Comparison of ENCODE assay signal across 30 cellular contexts in the genomic region with DNA sequence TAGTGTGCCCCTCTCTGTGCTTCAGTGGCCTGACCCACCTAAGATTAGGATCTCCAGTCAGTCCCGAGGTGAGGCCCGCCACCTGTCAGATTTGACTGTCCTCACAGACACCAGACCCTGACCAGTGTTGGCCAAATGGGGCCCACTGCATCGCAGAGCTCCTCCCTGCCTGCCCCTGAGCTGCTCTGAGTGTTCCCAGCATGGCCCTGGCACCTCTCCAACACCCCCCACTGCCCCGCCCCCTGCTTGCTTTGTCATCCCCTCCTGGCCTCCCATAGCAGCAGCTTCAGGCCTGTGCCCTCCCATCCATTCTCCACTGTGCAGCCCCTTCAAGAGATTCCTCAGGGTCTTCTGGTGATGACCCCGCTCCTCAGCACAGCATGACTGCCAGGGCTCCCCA.
A peak's percentile ranks its signal among the peaks of the same experiment; 100 is the strongest.
DNase-seq lines count a peak whose midpoint lies in the region; ATAC-seq and TF ChIP-seq lines count a peak whose summit lies in the region.
"Had no signal": no experiment of that assay in that cellular context is flagged by ENCODE, and none has a peak within 500 bp of the region (broad histone marks: within the 10 kb centered on the region; RNA-seq: fewer than 3 reads in every experiment).

No MANE protein-coding gene starts in this region.

- DNase-seq in DMS 273 (lab: John Stamatoyannopoulos, UW; ENCODE audit: unreplicated experiment) = peak; percentile 8
- no peak for DNase-seq in DMS 273 treated with DMSO at 0.1 percent for 48 hours (lab: John Stamatoyannopoulos, UW)
- peak in 2 of 5 donors; percentile 23 to 33 for DNase-seq in heart left ventricle
- DNase-seq in right atrium auricular region (ENCODE audit: low spot score) = no peak
- DNase-seq in left ventricle myocardium superior = peak; percentile 38
- peak; percentile 19 to 41 for DNase-seq in upper lobe of left lung
- no peak for DNase-seq in AG08396 (ENCODE audit: low spot score)
- DNase-seq: activated CD4-positive, alpha-beta T cell treated with anti-CD3 and anti-CD28 coated beads for 36 hours; activated CD8-positive, alpha-beta memory T cell treated with anti-CD3 and anti-CD28 coated beads, Interleukin-2, amount 50 U/mL, for 48 hours; activated CD8-positive, alpha-beta T cell treated with anti-CD3 and anti-CD28 coated beads for 36 hours; activated naive CD4-positive, alpha-beta T cell treated with anti-CD3 and anti-CD28 coated beads, Interleukin-2, amount 50 U/mL, for 16 hours; amniotic stem cell; brain microvascular endothelial cell; Calu3; GM23248; HFFc6; KBM-7; kidney glomerular epithelial cell; NCI-H2081 treated with DMSO at 0.1 percent for 48 hours; NCI-H524; NK-92 treated with Interleukin-12 subunit alpha and Interleukin-12 subunit beta, amount 100 ng/mL, for 24 hours; PC-3; stimulated activated naive CD4-positive, alpha-beta T cell treated with Interleukin-2 at 50 U/mL for 16 hours had no signal

- H3K4me3 ChIP-seq in heart left ventricle (no peak overlapping the region), right atrium auricular region (no peak overlapping the region), upper lobe of left lung (no peak overlapping the region)
- H3K4me3 ChIP-seq: GM23248, hepatocyte, lung, skin epidermis, suprapubic skin had no signal

- TF ChIP-seq CTCF in heart left ventricle (IDR thresholded peaks at IDR 0.05) = no peak
- no peak for TF ChIP-seq CTCF in right atrium auricular region (IDR thresholded peaks at IDR 0.05)
- TF ChIP-seq CTCF in upper lobe of left lung (IDR thresholded peaks at IDR 0.05) = no peak

- no peaks in the 10 kb centered on the region for H3K9me3 ChIP-seq in heart left ventricle
- no peaks in the 10 kb centered on the region for H3K9me3 ChIP-seq in right atrium auricular region
- no peaks in the 10 kb centered on the region for H3K9me3 ChIP-seq in upper lobe of left lung
- H3K9me3 ChIP-seq: suprapubic skin had no signal

- intact Hi-C loops in heart left ventricle (cut with DNase I) (no loop called here), left ventricle myocardium superior (cut with micrococcal nuclease) (no loop called here)

- TF ChIP-seq POLR2A in heart left ventricle (IDR thresholded peaks at IDR 0.05) (no peak), upper lobe of left lung (IDR thresholded peaks at IDR 0.05) (no peak)

- WGBS in heart left ventricle, 4 donors = 56 to 73% (median 61%) methylated on average over 5 of the region's 5 CpGs
- 69 to 77% methylated on average over 3 to 5 of the region's 5 CpGs for WGBS in upper lobe of left lung, 2 donors

- no peak for TF ChIP-seq EP300 in upper lobe of left lung (IDR thresholded peaks at IDR 0.05)

- no peaks in the 10 kb centered on the region for H3K27me3 ChIP-seq in heart left ventricle
- no peaks in the 10 kb centered on the region for H3K27me3 ChIP-seq in right atrium auricular region
- H3K27me3 ChIP-seq in upper lobe of left lung = no peaks in the 10 kb centered on the region
- H3K27me3 ChIP-seq: brain microvascular endothelial cell, suprapubic skin had no signal

- H3K27ac ChIP-seq in heart left ventricle (no peak overlapping the region), right atrium auricular region (no peak overlapping the region), upper lobe of left lung (no peak overlapping the region)
- H3K27ac ChIP-seq: 22Rv1, brain microvascular endothelial cell, GM23248, hepatocyte, skin epidermis, suprapubic skin, VCaP had no signal

- H3K36me3 ChIP-seq in heart left ventricle (no peaks in the 10 kb centered on the region), right atrium auricular region (no peaks in the 10 kb centered on the region), upper lobe of left lung (no peaks in the 10 kb centered on the region)
- H3K36me3 ChIP-seq: brain microvascular endothelial cell, suprapubic skin had no signal

- peak in 3 of 4 donors; percentile 40 to 56 (median 47) for ATAC-seq in heart left ventricle
- peak; percentile 67 for ATAC-seq in left ventricle myocardium superior
- ATAC-seq in upper lobe of left lung (ENCODE audit: low FRiP score in 2 of 2) = no peak
- ATAC-seq in HG02571 (IDR thresholded peaks at IDR 0.05; ENCODE audit: unreplicated experiment) = no peak
- ATAC-seq: activated CD4-positive, alpha-beta T cell treated with anti-CD3 and anti-CD28 coated beads for 36 hours; activated CD8-positive, alpha-beta T cell treated with anti-CD3 and anti-CD28 coated beads for 36 hours; PC-3 had no signal

- H3K4me1 ChIP-seq in heart left ventricle = peaks cover 0 to 19% (median 7%) of the 10 kb centered on the region in 12 donors
- H3K4me1 ChIP-seq in right atrium auricular region = peaks cover 0 to 22% of the 10 kb centered on the region in 2 donors
- H3K4me1 ChIP-seq in upper lobe of left lung = no peaks in the 10 kb centered on the region
- H3K4me1 ChIP-seq: suprapubic skin had no signal

Comparison
In these comparisons a context has a peak if more than half of its experiments do, and no peak if none do; other contexts are left out.
1. DNase-seq: peak in DMS 273 (single experiment), left ventricle myocardium superior (single experiment) and upper lobe of left lung (2 of 2); none in DMS 273 treated with DMSO at 0.1 percent for 48 hours (single experiment), right atrium auricular region (single experiment) and AG08396 (single experiment).
2. ATAC-seq: peak in heart left ventricle (3 of 4) and left ventricle myocardium superior (single experiment); none in upper lobe of left lung (0 of 2) and HG02571 (single experiment).